23 cellular contexts compared by ENCODE assay signal in the genomic region with DNA sequence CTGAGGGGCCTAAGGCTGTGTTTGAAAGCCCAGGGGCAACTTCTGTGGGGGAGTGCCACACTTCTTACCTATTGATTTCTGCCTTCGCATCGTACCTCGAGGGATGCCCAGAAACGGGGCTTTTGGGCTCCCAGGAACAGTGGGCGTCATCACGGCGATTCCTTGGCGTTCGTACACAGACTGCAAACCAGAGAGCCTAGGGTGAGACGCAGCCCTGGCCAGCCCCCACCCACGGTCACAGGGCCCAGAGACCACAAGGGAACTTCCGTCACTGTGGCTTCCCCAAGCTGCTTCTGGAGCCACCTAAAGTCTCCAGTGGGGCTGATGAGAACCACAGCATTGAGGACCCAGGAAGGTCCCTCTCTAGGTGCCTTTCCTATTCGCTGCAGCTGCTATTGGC.
DNase-seq lines count a peak whose midpoint lies in the region; ATAC-seq, FAIRE-seq and TF ChIP-seq lines count a peak whose summit lies in the region.
"Had no signal": no experiment of that assay in that cellular context is flagged by ENCODE, and none has a peak within 500 bp of the region (broad histone marks: within the 10 kb centered on the region; RNA-seq: fewer than 3 reads in every experiment).

No MANE protein-coding gene starts in this region.

- H3K4me3 ChIP-seq in lower lobe of right lung: no peak overlapping the region
- H3K4me3 ChIP-seq: GM23338, neural progenitor cell had no signal

- intact Hi-C loops in Right ventricle myocardium superior (cut with DNase I) (no loop called here), Right ventricle myocardium inferior (cut with DNase I) (no loop called here), lower lobe of right lung (cut with DNase I) (no loop called here)

- FAIRE-seq in GM18507 (lab: Jason Lieb, UNC): peak; percentile 67
- FAIRE-seq: endometrium, frontal cortex had no signal

- ATAC-seq in Right ventricle myocardium superior (ENCODE audit: poor library complexity) (no peak), Right ventricle myocardium inferior (no peak), lower lobe of right lung (no peak), GM18517 (IDR thresholded peaks at IDR 0.05; ENCODE audit: unreplicated experiment) (no peak)
- peak; percentile 58 for ATAC-seq in stimulated activated naive CD8-positive, alpha-beta T cell treated with anti-CD3 and anti-CD28 coated beads, Interleukin-15, Interleukin-2, amounts not matched to agents 100 U/mL and 50 U/mL, for 24 hours
- ATAC-seq: GM23338, left cardiac atrium had no signal

- H3K4me1 ChIP-seq in lower lobe of right lung: no peaks in the 10 kb centered on the region
- H3K4me1 ChIP-seq: neural progenitor cell had no signal

- no peak overlapping the region for H3K27ac ChIP-seq in lower lobe of right lung
- H3K27ac ChIP-seq: KMS-11, neural progenitor cell, VCaP had no signal

- TF ChIP-seq CTCF in lower lobe of right lung (IDR thresholded peaks at IDR 0.05): no peak

- H3K27me3 ChIP-seq in lower lobe of right lung (ENCODE audit: low read depth): no peaks in the 10 kb centered on the region
- H3K27me3 ChIP-seq: neural progenitor cell had no signal

- no peaks in the 10 kb centered on the region for H3K36me3 ChIP-seq in lower lobe of right lung
- H3K36me3 ChIP-seq: neural progenitor cell had no signal

- H3K9me3 ChIP-seq in lower lobe of right lung: no peaks in the 10 kb centered on the region

- DNase-seq in Right ventricle myocardium superior (peak; percentile 32), Right ventricle myocardium inferior (ENCODE audit: missing footprints) (no peak), GM18507 (ENCODE audit: extremely low spot score, insufficient read length, low read depth) (no peak), lower lobe of right lung (peak; percentile 28), OCI-M2 (lab: John Stamatoyannopoulos, UW; ENCODE audit: unreplicated experiment) (no peak), SW 1271 (lab: John Stamatoyannopoulos, UW) (no peak)
- peak; percentile 34 for DNase-seq in stimulated activated naive CD8-positive, alpha-beta T cell treated with anti-CD3 and anti-CD28 coated beads, Interleukin-15, Interleukin-2, amounts not matched to agents 100 U/mL and 50 U/mL, for 24 hours
- DNase-seq: activated CD4-positive, alpha-beta T cell treated with anti-CD3 and anti-CD28 coated beads, Interleukin-2, amount 50 U/mL, for 4 hours; DMS153; HFFc6; left cardiac atrium; mesenchymal stem cell; MM.1S; NCI-H1417; NCI-H2029 treated with DMSO at 0.1 percent for 48 hours; NCI-H2227 treated with DMSO at 0.1 percent for 48 hours had no signal

Comparison
In these comparisons a context has a peak if more than half of its experiments do, and no peak if none do; other contexts are left out.
1. DNase-seq: peak in Right ventricle myocardium superior (single experiment), lower lobe of right lung (single experiment) and stimulated activated naive CD8-positive, alpha-beta T cell treated with anti-CD3 and anti-CD28 coated beads, Interleukin-15, Interleukin-2, amounts not matched to agents 100 U/mL and 50 U/mL, for 24 hours (single experiment); none in Right ventricle myocardium inferior (single experiment), GM18507 (single experiment), OCI-M2 (single experiment) and SW 1271 (0 of 2).